ENCODE assay signal across 8 cellular contexts in genomic region chr18:36130883-36131653, GRCh38. TPM values are rescaled to one million over a fixed set of nuclear protein-coding genes. Genes with fewer than 3 reads are reported as not detected.
DNase-seq lines count a peak whose midpoint lies in the region; ATAC-seq and TF ChIP-seq lines count a peak whose summit lies in the region.

No MANE protein-coding gene starts in this region.

- peak overlapping the region; percentile 98 for H3K4me3 ChIP-seq in GM12865 (ENCODE audit: low read depth, low read length)
- H3K4me3 ChIP-seq in PC-9: peak overlapping the region; percentile 82
- H3K4me3 ChIP-seq in esophagus squamous epithelium: peak overlapping the region in 3 of 4 donors; percentile 86 to 98 (median 87)
- peak overlapping the region; percentile 99 for H3K4me3 ChIP-seq in retinal pigment epithelial cell (ENCODE audit: low read length)
- peak overlapping the region in 1 of 2 donors; percentile 71 for H3K4me3 ChIP-seq in aorta (ENCODE audit: low read length in 2 of 2)

- H3K9me3 ChIP-seq in PC-9 (ENCODE audit: insufficient read depth, low read depth) (no peaks in the 10 kb centered on the region), esophagus squamous epithelium (no peaks in the 10 kb centered on the region), aorta (ENCODE audit: control insufficient read depth, low read length) (no peaks in the 10 kb centered on the region)

- H2AFZ ChIP-seq in PC-9: no peak overlapping the region

- no peak for TF ChIP-seq CTCF in GM12865 (IDR thresholded peaks at IDR 0.05; ENCODE audit: insufficient read depth, low read depth, low read length, missing control alignments)
- no peak for TF ChIP-seq CTCF in PC-9 (conservative IDR thresholded peaks at IDR 0.05)
- TF ChIP-seq CTCF in esophagus squamous epithelium (IDR thresholded peaks at IDR 0.05): no peak
- no peak for TF ChIP-seq CTCF in retinal pigment epithelial cell (conservative IDR thresholded peaks at IDR 0.05; ENCODE audit: low read depth, low read length)

- no peak overlapping the region for H3K27ac ChIP-seq in PC-9
- peak overlapping the region in 1 of 4 donors; percentile 100 for H3K27ac ChIP-seq in esophagus squamous epithelium
- H3K27ac ChIP-seq in aorta (ENCODE audit: low read depth in 1 of 2, low read length in 2 of 2): no peak overlapping the region

- H3K4me1 ChIP-seq in PC-9 (replicated peaks; ENCODE audit: insufficient read depth) (peaks cover 9% of the 10 kb centered on the region; the same call in 1 of the 2 replicates), esophagus squamous epithelium (peaks cover 12 to 51% (median 14%) of the 10 kb centered on the region in 3 donors), aorta (ENCODE audit: control insufficient read depth in 1 of 2, insufficient read depth in 2 of 2, low read length in 2 of 2) (peaks cover 0 to 2% of the 10 kb centered on the region in 2 donors)

- ATAC-seq in aorta (ENCODE audit: low FRiP score): no peak

- peak overlapping the region; percentile 82 for H3K4me2 ChIP-seq in PC-9

- CTCF ChIA-PET in PC-9 (lab: Charles Lee): interaction anchor here (0.6 kb wide), 1 partner anchor 14 kb away, joined by 3 read pairs; no protein-coding TSS in a partner anchor

- no peak for TF ChIP-seq POLR2A in esophagus squamous epithelium (IDR thresholded peaks at IDR 0.05)

- intact Hi-C loops in PC-9 (cut with micrococcal nuclease; ENCODE audit: unreplicated experiment): no loop called here
- intact Hi-C loops in esophagus squamous epithelium (cut with DNase I): no loop called here
- intact Hi-C loops in aorta (cut with DNase I): loop anchor here in 1 of 2 donors (10.0 kb wide), 1 partner anchor 116 kb away; no protein-coding TSS in a partner anchor

- 85 to 89% methylated on average over 25 to 26 of the region's 26 CpGs for WGBS in esophagus squamous epithelium, 2 donors
- 88 to 90% methylated on average over 26 of the region's 26 CpGs for WGBS in aorta, 2 donors

- no peaks in the 10 kb centered on the region for H3K9me2 ChIP-seq in PC-9 (ENCODE audit: insufficient read depth)

- peaks cover 53% of the 10 kb centered on the region for H3K79me2 ChIP-seq in PC-9 (ENCODE audit: low read depth)

- TSS peak; percentile 42 for BruUV-seq in PC-9 (replicated peaks; lab: Mats Ljungman, UMichigan)

- H3K36me3 ChIP-seq in PC-9 (ENCODE audit: low read depth) (peaks cover 7% of the 10 kb centered on the region; the same call in 1 of the 2 replicates), esophagus squamous epithelium (peaks cover 0 to 22% (median 0%) of the 10 kb centered on the region in 3 donors), aorta (ENCODE audit: control insufficient read depth in 1 of 2, insufficient read depth in 2 of 2, low read length in 1 of 2) (no peaks in the 10 kb centered on the region)

- H3F3A ChIP-seq in PC-9 (ENCODE audit: insufficient read depth, low read depth): no peaks in the 10 kb centered on the region

- POLR2A ChIA-PET in PC-9 (lab: Charles Lee; ENCODE audit: unreplicated experiment): no interaction called here

- H4K20me1 ChIP-seq in PC-9 (ENCODE audit: insufficient read depth): peaks cover 19% of the 10 kb centered on the region

- DNase-seq in GM12865 (ENCODE audit: low read depth) (no peak), PC-9 (no peak), esophagus squamous epithelium (lab: John Stamatoyannopoulos, UW) (no peak), retinal pigment epithelial cell (ENCODE audit: low read depth) (no peak), OCI-M1 (lab: John Stamatoyannopoulos, UW) (no peak), ecto neural progenitor cell (ENCODE audit: low spot score) (no peak), NCI-H345 (lab: John Stamatoyannopoulos, UW) (no peak), aorta (no peak)

- H3K27me3 ChIP-seq in PC-9 (ENCODE audit: insufficient read depth, low read depth) (no peaks in the 10 kb centered on the region), esophagus squamous epithelium (no peaks in the 10 kb centered on the region), aorta (ENCODE audit: control insufficient read depth in 1 of 2, insufficient read depth in 2 of 2, low read length in 1 of 2) (no peaks in the 10 kb centered on the region)

RNA-seq across cellular contexts. Expression of gene ELP2, which starts 1.4 kb away (rescaled TPM):
- total RNA-seq in PC-9 (2021) (54.2 and 68.3 TPM in 2 replicates), esophagus squamous epithelium (10 to 100 TPM; 13.0 to 61.0 (median 28.0) TPM), aorta (10 to 100 TPM; 62.6 to 84.3 TPM)
- polyA plus RNA-seq in aorta: 10 to 100 TPM; 38.1 to 99.3 TPM

RNA-seq across cellular contexts. Expression of gene SLC39A6, which starts 1.9 kb away (rescaled TPM):
- total RNA-seq in PC-9 (2021): 14.8 and 20.3 TPM in 2 replicates
- total RNA-seq in esophagus squamous epithelium: 10 to 100 TPM; 15.4 to 55.2 (median 43.6) TPM
- 10 to 100 TPM; 29.6 to 39.4 TPM for total RNA-seq in aorta
- 10 to 100 TPM; 21.6 to 27.2 TPM for polyA plus RNA-seq in aorta

RNA-seq across cellular contexts. Expression of gene MOCOS, which starts 56.2 kb away (rescaled TPM):
- 22.7 and 30.4 TPM in 2 replicates for total RNA-seq in PC-9 (2021)
- 10 to 100 TPM in 1 of 4 donors, 1 to 10 TPM in 3; 4.4 to 11.8 (median 7.0) TPM for total RNA-seq in esophagus squamous epithelium
- 1 to 10 TPM; 1.7 to 4.4 TPM for total RNA-seq in aorta
- 1 to 10 TPM in 1 of 2 donors, under 1 TPM in 1; 0.90 to 3.8 TPM for polyA plus RNA-seq in aorta
